Comparison of ENCODE assay signal across 2 cellular contexts in genomic region chr4:21982087-21982486, GRCh38.
A peak's percentile ranks its signal among the peaks of the same experiment; 100 is the strongest.
TF ChIP-seq lines count a peak whose summit lies in the region.

No MANE protein-coding gene starts in this region.

TF ChIP-seq in HepG2, 621 proteins besides CTCF, POLR2A, EP300 and RAD21:
- TF ChIP-seq MAFF (IDR thresholded peaks at IDR 0.05; ENCODE audit: low read depth, low read length) (peak; percentile 96), MAFK (conservative IDR thresholded peaks at IDR 0.05 in 1 of 2, IDR thresholded peaks at IDR 0.05 in 1 of 2; ENCODE audit: low read length in 2 of 2) (peak; percentile 90 to 98), ZMAT3 (CRISPR knock-in tag; conservative IDR thresholded peaks at IDR 0.05) (no peak), HCFC1 (IDR thresholded peaks at IDR 0.05; ENCODE audit: low read depth, low read length) (no peak), ZHX1 (CRISPR knock-in tag; IDR thresholded peaks at IDR 0.05; ENCODE audit: low read depth) (no peak), AKAP8 (CRISPR knock-in tag; IDR thresholded peaks at IDR 0.05) (no peak), ZNF205 (CRISPR knock-in tag; IDR thresholded peaks at IDR 0.05) (no peak), YEATS4 (CRISPR knock-in tag; IDR thresholded peaks at IDR 0.05; ENCODE audit: borderline replicate concordance) (no peak), ONECUT2 (CRISPR knock-in tag; IDR thresholded peaks at IDR 0.05) (no peak)

TF ChIP-seq in H1, 55 proteins besides CTCF, POLR2A, EP300 and RAD21:
- TF ChIP-seq ATF3 (IDR thresholded peaks at IDR 0.05; ENCODE audit: insufficient read depth, low read depth, low read length) (no peak), MAFK (IDR thresholded peaks at IDR 0.05; ENCODE audit: low read depth, low read length) (peak; percentile 96)
